ENCODE assay signal across 1 cellular context in the genomic region with DNA sequence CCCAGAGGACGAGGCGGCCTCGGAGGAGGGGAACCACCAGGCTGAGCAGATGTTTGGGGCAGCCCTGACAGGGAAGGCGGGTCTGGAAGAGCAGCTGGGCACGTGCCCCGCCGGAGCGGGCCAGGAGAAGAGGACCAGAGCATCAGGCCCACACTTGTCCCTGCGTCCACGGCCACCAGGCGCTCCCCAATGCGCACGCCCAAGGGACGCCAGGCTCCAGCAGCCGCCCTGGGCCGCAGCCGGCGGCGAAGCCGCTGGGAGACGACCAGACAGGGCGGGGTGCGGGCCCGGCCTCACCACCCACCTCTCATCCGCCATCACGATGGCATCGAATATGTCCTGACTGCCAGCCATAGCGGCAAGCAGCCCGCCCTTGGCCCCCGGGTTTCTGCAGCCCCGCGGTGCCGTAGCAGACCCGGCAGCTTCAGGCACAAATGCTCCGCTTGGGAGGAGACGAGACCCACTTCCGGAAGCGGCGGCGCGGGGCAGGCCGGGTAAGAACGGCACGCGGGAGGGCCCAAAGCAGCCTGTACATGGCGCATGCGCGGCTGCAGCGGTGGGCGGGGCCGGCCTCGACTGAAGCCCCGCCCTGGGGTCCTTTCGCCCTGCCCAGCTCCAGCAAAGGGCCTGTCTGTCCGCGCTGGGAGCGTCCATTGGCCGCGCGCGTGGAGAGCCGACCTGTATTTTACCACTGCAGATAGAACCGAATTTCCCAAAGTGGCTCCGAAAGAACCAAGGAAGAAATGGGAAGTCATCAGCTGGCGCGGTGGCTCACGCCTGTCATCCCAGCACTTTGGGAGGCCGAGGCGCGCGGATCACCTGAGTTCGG.
TF ChIP-seq lines count a peak whose summit lies in the region.

A gene with protein sequence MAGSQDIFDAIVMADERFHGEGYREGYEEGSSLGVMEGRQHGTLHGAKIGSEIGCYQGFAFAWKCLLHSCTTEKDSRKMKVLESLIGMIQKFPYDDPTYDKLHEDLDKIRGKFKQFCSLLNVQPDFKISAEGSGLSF (minus strand): TSS at position 468 of the 829 bp plus-strand sequence. CDS start 114 bp downstream, at position 354.

TF ChIP-seq in K562, 482 proteins besides CTCF, POLR2A, EP300 and RAD21 (continued from another document and continues in another):
- TF ChIP-seq, protein P1, sequence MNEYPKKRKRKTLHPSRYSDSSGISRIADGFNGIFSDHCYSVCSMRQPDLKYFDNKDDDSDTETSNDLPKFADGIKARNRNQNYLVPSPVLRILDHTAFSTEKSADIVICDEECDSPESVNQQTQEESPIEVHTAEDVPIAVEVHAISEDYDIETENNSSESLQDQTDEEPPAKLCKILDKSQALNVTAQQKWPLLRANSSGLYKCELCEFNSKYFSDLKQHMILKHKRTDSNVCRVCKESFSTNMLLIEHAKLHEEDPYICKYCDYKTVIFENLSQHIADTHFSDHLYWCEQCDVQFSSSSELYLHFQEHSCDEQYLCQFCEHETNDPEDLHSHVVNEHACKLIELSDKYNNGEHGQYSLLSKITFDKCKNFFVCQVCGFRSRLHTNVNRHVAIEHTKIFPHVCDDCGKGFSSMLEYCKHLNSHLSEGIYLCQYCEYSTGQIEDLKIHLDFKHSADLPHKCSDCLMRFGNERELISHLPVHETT (CRISPR knock-in tag; conservative IDR thresholded peaks at IDR 0.05 in 1 of 2, IDR thresholded peaks at IDR 0.05 in 1 of 2), result 0 out of 4 replicates have a peak, but pooled peaks of 1 of the 2 experiments have one; percentile 8
- TF ChIP-seq, protein P2, sequence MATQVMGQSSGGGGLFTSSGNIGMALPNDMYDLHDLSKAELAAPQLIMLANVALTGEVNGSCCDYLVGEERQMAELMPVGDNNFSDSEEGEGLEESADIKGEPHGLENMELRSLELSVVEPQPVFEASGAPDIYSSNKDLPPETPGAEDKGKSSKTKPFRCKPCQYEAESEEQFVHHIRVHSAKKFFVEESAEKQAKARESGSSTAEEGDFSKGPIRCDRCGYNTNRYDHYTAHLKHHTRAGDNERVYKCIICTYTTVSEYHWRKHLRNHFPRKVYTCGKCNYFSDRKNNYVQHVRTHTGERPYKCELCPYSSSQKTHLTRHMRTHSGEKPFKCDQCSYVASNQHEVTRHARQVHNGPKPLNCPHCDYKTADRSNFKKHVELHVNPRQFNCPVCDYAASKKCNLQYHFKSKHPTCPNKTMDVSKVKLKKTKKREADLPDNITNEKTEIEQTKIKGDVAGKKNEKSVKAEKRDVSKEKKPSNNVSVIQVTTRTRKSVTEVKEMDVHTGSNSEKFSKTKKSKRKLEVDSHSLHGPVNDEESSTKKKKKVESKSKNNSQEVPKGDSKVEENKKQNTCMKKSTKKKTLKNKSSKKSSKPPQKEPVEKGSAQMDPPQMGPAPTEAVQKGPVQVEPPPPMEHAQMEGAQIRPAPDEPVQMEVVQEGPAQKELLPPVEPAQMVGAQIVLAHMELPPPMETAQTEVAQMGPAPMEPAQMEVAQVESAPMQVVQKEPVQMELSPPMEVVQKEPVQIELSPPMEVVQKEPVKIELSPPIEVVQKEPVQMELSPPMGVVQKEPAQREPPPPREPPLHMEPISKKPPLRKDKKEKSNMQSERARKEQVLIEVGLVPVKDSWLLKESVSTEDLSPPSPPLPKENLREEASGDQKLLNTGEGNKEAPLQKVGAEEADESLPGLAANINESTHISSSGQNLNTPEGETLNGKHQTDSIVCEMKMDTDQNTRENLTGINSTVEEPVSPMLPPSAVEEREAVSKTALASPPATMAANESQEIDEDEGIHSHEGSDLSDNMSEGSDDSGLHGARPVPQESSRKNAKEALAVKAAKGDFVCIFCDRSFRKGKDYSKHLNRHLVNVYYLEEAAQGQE (CRISPR knock-in tag; IDR thresholded peaks at IDR 0.05; ENCODE audit: low read depth), result no peak
- TF ChIP-seq ZNF589 (CRISPR knock-in tag; IDR thresholded peaks at IDR 0.05; ENCODE audit: low read depth) (0 out of 2 replicates have a peak, but pooled peaks have one; percentile 15), SMAD1 (IDR thresholded peaks at IDR 0.05; ENCODE audit: low read depth, low read length, partially characterized antibody) (no peak), NFRKB (IDR thresholded peaks at IDR 0.05; ENCODE audit: low read depth) (no peak; the same call in 1 of the 2 replicates), ELF1 (tag; IDR thresholded peaks at IDR 0.05) (peak; percentile 98), FOXK2 (conservative IDR thresholded peaks at IDR 0.05 in 1 of 2, IDR thresholded peaks at IDR 0.05 in 1 of 2; ENCODE audit: low read depth in 2 of 2) (peak in 1 of 2 experiments; percentile 25; a peak in 1 of 4 replicates), ZSCAN32 (CRISPR knock-in tag; IDR thresholded peaks at IDR 0.05) (no peak), RBM34 (IDR thresholded peaks at IDR 0.05; ENCODE audit: borderline replicate concordance, insufficient read depth, low read length) (no peak), EHMT2 (IDR thresholded peaks at IDR 0.05) (no peak), HCFC1 (IDR thresholded peaks at IDR 0.05; ENCODE audit: low read depth, low read length) (peak; percentile 74), MCM7 (IDR thresholded peaks at IDR 0.05) (no peak), ZNF41 (CRISPR knock-in tag; conservative IDR thresholded peaks at IDR 0.05) (no peak), KHSRP (IDR thresholded peaks at IDR 0.05) (no peak), ZFX (CRISPR knock-in tag; IDR thresholded peaks at IDR 0.05) (peak; percentile 90), ZNF175 (CRISPR knock-in tag; IDR thresholded peaks at IDR 0.05; ENCODE audit: low read depth) (no peak), TARDBP (IDR thresholded peaks at IDR 0.05) (no peak), PTRF (tag; IDR thresholded peaks at IDR 0.05) (no peak)
- TF ChIP-seq, protein P3, sequence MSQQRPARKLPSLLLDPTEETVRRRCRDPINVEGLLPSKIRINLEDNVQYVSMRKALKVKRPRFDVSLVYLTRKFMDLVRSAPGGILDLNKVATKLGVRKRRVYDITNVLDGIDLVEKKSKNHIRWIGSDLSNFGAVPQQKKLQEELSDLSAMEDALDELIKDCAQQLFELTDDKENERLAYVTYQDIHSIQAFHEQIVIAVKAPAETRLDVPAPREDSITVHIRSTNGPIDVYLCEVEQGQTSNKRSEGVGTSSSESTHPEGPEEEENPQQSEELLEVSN (IDR thresholded peaks at IDR 0.05; ENCODE audit: borderline replicate concordance in 1 of 2, extremely low read depth in 1 of 2, insufficient read depth in 1 of 2, insufficient read length in 1 of 2, low read depth in 1 of 2, low read length in 1 of 2, poor library complexity in 1 of 2, severe bottlenecking in 1 of 2), result peak; percentile 54 to 55
- TF ChIP-seq, protein P4, sequence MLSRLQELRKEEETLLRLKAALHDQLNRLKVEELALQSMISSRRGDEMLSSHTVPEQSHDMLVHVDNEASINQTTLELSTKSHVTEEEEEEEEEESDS (CRISPR knock-in tag; IDR thresholded peaks at IDR 0.05), result no peak
- TF ChIP-seq, protein P5, sequence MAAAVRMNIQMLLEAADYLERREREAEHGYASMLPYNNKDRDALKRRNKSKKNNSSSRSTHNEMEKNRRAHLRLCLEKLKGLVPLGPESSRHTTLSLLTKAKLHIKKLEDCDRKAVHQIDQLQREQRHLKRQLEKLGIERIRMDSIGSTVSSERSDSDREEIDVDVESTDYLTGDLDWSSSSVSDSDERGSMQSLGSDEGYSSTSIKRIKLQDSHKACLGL (CRISPR knock-in tag; IDR thresholded peaks at IDR 0.05; ENCODE audit: borderline replicate concordance, poor library complexity, severe bottlenecking), result no peak
- TF ChIP-seq, protein P6, sequence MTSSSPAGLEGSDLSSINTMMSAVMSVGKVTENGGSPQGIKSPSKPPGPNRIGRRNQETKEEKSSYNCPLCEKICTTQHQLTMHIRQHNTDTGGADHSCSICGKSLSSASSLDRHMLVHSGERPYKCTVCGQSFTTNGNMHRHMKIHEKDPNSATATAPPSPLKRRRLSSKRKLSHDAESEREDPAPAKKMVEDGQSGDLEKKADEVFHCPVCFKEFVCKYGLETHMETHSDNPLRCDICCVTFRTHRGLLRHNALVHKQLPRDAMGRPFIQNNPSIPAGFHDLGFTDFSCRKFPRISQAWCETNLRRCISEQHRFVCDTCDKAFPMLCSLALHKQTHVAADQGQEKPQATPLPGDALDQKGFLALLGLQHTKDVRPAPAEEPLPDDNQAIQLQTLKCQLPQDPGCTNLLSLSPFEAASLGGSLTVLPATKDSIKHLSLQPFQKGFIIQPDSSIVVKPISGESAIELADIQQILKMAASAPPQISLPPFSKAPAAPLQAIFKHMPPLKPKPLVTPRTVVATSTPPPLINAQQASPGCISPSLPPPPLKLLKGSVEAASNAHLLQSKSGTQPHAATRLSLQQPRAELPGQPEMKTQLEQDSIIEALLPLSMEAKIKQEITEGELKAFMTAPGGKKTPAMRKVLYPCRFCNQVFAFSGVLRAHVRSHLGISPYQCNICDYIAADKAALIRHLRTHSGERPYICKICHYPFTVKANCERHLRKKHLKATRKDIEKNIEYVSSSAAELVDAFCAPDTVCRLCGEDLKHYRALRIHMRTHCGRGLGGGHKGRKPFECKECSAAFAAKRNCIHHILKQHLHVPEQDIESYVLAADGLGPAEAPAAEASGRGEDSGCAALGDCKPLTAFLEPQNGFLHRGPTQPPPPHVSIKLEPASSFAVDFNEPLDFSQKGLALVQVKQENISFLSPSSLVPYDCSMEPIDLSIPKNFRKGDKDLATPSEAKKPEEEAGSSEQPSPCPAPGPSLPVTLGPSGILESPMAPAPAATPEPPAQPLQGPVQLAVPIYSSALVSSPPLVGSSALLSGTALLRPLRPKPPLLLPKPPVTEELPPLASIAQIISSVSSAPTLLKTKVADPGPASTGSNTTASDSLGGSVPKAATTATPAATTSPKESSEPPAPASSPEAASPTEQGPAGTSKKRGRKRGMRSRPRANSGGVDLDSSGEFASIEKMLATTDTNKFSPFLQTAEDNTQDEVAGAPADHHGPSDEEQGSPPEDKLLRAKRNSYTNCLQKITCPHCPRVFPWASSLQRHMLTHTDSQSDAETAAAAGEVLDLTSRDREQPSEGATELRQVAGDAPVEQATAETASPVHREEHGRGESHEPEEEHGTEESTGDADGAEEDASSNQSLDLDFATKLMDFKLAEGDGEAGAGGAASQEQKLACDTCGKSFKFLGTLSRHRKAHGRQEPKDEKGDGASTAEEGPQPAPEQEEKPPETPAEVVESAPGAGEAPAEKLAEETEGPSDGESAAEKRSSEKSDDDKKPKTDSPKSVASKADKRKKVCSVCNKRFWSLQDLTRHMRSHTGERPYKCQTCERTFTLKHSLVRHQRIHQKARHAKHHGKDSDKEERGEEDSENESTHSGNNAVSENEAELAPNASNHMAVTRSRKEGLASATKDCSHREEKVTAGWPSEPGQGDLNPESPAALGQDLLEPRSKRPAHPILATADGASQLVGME (CRISPR knock-in tag; IDR thresholded peaks at IDR 0.05), result peak; percentile 39; the same call in 1 of the 2 replicates
- TF ChIP-seq, protein P7, sequence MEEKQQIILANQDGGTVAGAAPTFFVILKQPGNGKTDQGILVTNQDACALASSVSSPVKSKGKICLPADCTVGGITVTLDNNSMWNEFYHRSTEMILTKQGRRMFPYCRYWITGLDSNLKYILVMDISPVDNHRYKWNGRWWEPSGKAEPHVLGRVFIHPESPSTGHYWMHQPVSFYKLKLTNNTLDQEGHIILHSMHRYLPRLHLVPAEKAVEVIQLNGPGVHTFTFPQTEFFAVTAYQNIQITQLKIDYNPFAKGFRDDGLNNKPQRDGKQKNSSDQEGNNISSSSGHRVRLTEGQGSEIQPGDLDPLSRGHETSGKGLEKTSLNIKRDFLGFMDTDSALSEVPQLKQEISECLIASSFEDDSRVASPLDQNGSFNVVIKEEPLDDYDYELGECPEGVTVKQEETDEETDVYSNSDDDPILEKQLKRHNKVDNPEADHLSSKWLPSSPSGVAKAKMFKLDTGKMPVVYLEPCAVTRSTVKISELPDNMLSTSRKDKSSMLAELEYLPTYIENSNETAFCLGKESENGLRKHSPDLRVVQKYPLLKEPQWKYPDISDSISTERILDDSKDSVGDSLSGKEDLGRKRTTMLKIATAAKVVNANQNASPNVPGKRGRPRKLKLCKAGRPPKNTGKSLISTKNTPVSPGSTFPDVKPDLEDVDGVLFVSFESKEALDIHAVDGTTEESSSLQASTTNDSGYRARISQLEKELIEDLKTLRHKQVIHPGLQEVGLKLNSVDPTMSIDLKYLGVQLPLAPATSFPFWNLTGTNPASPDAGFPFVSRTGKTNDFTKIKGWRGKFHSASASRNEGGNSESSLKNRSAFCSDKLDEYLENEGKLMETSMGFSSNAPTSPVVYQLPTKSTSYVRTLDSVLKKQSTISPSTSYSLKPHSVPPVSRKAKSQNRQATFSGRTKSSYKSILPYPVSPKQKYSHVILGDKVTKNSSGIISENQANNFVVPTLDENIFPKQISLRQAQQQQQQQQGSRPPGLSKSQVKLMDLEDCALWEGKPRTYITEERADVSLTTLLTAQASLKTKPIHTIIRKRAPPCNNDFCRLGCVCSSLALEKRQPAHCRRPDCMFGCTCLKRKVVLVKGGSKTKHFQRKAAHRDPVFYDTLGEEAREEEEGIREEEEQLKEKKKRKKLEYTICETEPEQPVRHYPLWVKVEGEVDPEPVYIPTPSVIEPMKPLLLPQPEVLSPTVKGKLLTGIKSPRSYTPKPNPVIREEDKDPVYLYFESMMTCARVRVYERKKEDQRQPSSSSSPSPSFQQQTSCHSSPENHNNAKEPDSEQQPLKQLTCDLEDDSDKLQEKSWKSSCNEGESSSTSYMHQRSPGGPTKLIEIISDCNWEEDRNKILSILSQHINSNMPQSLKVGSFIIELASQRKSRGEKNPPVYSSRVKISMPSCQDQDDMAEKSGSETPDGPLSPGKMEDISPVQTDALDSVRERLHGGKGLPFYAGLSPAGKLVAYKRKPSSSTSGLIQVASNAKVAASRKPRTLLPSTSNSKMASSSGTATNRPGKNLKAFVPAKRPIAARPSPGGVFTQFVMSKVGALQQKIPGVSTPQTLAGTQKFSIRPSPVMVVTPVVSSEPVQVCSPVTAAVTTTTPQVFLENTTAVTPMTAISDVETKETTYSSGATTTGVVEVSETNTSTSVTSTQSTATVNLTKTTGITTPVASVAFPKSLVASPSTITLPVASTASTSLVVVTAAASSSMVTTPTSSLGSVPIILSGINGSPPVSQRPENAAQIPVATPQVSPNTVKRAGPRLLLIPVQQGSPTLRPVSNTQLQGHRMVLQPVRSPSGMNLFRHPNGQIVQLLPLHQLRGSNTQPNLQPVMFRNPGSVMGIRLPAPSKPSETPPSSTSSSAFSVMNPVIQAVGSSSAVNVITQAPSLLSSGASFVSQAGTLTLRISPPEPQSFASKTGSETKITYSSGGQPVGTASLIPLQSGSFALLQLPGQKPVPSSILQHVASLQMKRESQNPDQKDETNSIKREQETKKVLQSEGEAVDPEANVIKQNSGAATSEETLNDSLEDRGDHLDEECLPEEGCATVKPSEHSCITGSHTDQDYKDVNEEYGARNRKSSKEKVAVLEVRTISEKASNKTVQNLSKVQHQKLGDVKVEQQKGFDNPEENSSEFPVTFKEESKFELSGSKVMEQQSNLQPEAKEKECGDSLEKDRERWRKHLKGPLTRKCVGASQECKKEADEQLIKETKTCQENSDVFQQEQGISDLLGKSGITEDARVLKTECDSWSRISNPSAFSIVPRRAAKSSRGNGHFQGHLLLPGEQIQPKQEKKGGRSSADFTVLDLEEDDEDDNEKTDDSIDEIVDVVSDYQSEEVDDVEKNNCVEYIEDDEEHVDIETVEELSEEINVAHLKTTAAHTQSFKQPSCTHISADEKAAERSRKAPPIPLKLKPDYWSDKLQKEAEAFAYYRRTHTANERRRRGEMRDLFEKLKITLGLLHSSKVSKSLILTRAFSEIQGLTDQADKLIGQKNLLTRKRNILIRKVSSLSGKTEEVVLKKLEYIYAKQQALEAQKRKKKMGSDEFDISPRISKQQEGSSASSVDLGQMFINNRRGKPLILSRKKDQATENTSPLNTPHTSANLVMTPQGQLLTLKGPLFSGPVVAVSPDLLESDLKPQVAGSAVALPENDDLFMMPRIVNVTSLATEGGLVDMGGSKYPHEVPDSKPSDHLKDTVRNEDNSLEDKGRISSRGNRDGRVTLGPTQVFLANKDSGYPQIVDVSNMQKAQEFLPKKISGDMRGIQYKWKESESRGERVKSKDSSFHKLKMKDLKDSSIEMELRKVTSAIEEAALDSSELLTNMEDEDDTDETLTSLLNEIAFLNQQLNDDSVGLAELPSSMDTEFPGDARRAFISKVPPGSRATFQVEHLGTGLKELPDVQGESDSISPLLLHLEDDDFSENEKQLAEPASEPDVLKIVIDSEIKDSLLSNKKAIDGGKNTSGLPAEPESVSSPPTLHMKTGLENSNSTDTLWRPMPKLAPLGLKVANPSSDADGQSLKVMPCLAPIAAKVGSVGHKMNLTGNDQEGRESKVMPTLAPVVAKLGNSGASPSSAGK (IDR thresholded peaks at IDR 0.05), result peak; percentile 52; the same call in 1 of the 2 replicates
